ENCODE assay signal across 38 cellular contexts in genomic region chr3:132007617-132008016, GRCh38. TPM values are rescaled to one million over a fixed set of nuclear protein-coding genes. Genes with fewer than 3 reads are reported as not detected.
"Had no signal": no experiment of that assay in that cellular context is flagged by ENCODE, and none has a peak within 500 bp of the region (broad histone marks: within the 10 kb centered on the region; RNA-seq: fewer than 3 reads in every experiment).

No MANE protein-coding gene starts in this region.

- H3K4me3 Mint-ChIP-seq: activated naive CD4-positive, alpha-beta T cell treated with anti-CD3 and anti-CD28 coated beads for 36 hours; activated naive CD4-positive, alpha-beta T cell treated with anti-CD3 and anti-CD28 coated beads, Interleukin-2, amount 10 ng/mL, durations not matched to agents 7 days and 5 days; activated naive CD4-positive, alpha-beta T cell treated with anti-CD3 and anti-CD28 coated beads, Interleukin-2, amount 50 U/mL, for 24 hours; activated naive CD8-positive, alpha-beta T cell; activated naive CD8-positive, alpha-beta T cell treated with anti-CD3 and anti-CD28 coated beads for 36 hours; activated naive CD8-positive, alpha-beta T cell treated with anti-CD3 and anti-CD28 coated beads, Interleukin-2, amount 10 ng/mL, durations not matched to agents 7 days and 5 days; activated naive CD8-positive, alpha-beta T cell treated with anti-CD3 and anti-CD28 coated beads, Interleukin-2, amount 50 U/mL, for 24 hours; activated T-cell treated with anti-CD3 and anti-CD28 coated beads, Interleukin-2, amount 50 U/mL, for 24 hours; activated T-cell treated with anti-CD3 and anti-CD28 coated beads, Interleukin-2, amount 50 U/mL, for 4 hours; activated T-cell treated with anti-CD3 and anti-CD28 coated beads, Interleukin-2, amount 50 U/mL, for 72 hours; activated T-helper 1 cell treated with anti-CD3 and anti-CD28 coated beads, Interleukin-12 subunit alpha, Interleukin-12 subunit beta, Interleukin-2, Interleukin-4 antibody, amounts not matched to agents 30 ng/mL and 10 ng/mL and 1 ng/mL, durations not matched to agents 14 hours and 24 hours and 36 hours; activated T-helper 17 cell treated with anti-CD3 and anti-CD28 coated beads, Interleukin-2, amount 50 U/mL, for 72 hours; brain; central memory CD8-positive, alpha-beta T cell had no signal

- H3K27ac ChIP-seq: adrenal gland, ascending aorta, body of pancreas, brain microvascular endothelial cell, breast epithelium, cardiac muscle cell had no signal

- H3K27ac Mint-ChIP-seq: activated naive CD4-positive, alpha-beta T cell treated with anti-CD3 and anti-CD28 coated beads for 36 hours; activated naive CD4-positive, alpha-beta T cell treated with anti-CD3 and anti-CD28 coated beads, Interleukin-2, amount 10 ng/mL, durations not matched to agents 7 days and 5 days; activated naive CD4-positive, alpha-beta T cell treated with anti-CD3 and anti-CD28 coated beads, Interleukin-2, amount 50 U/mL, for 24 hours; activated naive CD4-positive, alpha-beta T cell treated with anti-CD3 and anti-CD28 coated beads, Interleukin-2, amount 50 U/mL, for 72 hours; activated naive CD8-positive, alpha-beta T cell; activated naive CD8-positive, alpha-beta T cell treated with anti-CD3 and anti-CD28 coated beads for 36 hours; activated naive CD8-positive, alpha-beta T cell treated with anti-CD3 and anti-CD28 coated beads, Interleukin-2, amount 10 ng/mL, durations not matched to agents 7 days and 5 days; activated naive CD8-positive, alpha-beta T cell treated with anti-CD3 and anti-CD28 coated beads, Interleukin-2, amount 50 U/mL, for 24 hours; activated T-cell treated with anti-CD3 and anti-CD28 coated beads, Interleukin-2, amount 50 U/mL, for 24 hours; activated T-cell treated with anti-CD3 and anti-CD28 coated beads, Interleukin-2, amount 50 U/mL, for 72 hours; activated T-helper 1 cell treated with anti-CD3 and anti-CD28 coated beads, Interleukin-12 subunit alpha, Interleukin-12 subunit beta, Interleukin-2, Interleukin-4 antibody, amounts not matched to agents 30 ng/mL and 10 ng/mL and 1 ng/mL, durations not matched to agents 14 hours and 24 hours and 36 hours; activated T-helper 17 cell treated with anti-CD3 and anti-CD28 coated beads, Interleukin-2, amount 50 U/mL, for 72 hours; activated T-helper 2 cell treated with anti-CD3 and anti-CD28 coated beads, Interferon-gamma antibody, Interleukin-2, Interleukin-4, amounts not matched to agents 10 μg/mL and 5 μg/mL and 100 μg/mL, durations not matched to agents 14 hours and 24 hours and 36 hours; brain had no signal

- H3K9me3 ChIP-seq: adrenal gland, ascending aorta, body of pancreas, breast epithelium had no signal

- H3K36me3 Mint-ChIP-seq: activated naive CD4-positive, alpha-beta T cell treated with anti-CD3 and anti-CD28 coated beads, Interleukin-2, amount 10 ng/mL, durations not matched to agents 7 days and 5 days; activated naive CD4-positive, alpha-beta T cell treated with anti-CD3 and anti-CD28 coated beads, Interleukin-2, amount 50 U/mL, for 24 hours; activated naive CD4-positive, alpha-beta T cell treated with anti-CD3 and anti-CD28 coated beads, Interleukin-2, amount 50 U/mL, for 72 hours; activated naive CD8-positive, alpha-beta T cell; activated naive CD8-positive, alpha-beta T cell treated with anti-CD3 and anti-CD28 coated beads for 36 hours; activated naive CD8-positive, alpha-beta T cell treated with anti-CD3 and anti-CD28 coated beads, Interleukin-2, amount 10 ng/mL, durations not matched to agents 7 days and 5 days; brain had no signal

- H3K4me3 ChIP-seq: adrenal gland, ascending aorta, body of pancreas, breast epithelium, cardiac muscle cell had no signal

- DNase-seq: activated effector memory CD4-positive, alpha-beta T cell treated with anti-CD3 and anti-CD28 coated beads, Interleukin-2, amount 50 U/mL, for 16 hours; activated effector memory CD4-positive, alpha-beta T cell treated with Interleukin-2 at 50 U/mL for 16 hours; activated gamma-delta T cell; activated gamma-delta T cell treated with Interleukin-2 at 50 U/mL for 16 hours; activated naive CD4-positive, alpha-beta T cell; activated naive CD4-positive, alpha-beta T cell treated with anti-CD3 and anti-CD28 coated beads for 36 hours; activated naive CD4-positive, alpha-beta T cell treated with anti-CD3 and anti-CD28 coated beads, Interleukin-2, amount 10 ng/mL, durations not matched to agents 7 days and 5 days; activated naive CD4-positive, alpha-beta T cell treated with anti-CD3 and anti-CD28 coated beads, Interleukin-2, amount 50 U/mL, for 16 hours; activated naive CD4-positive, alpha-beta T cell treated with Interleukin-2 at 50 U/mL for 16 hours; activated naive CD8-positive, alpha-beta T cell treated with anti-CD3 and anti-CD28 coated beads for 36 hours; activated naive CD8-positive, alpha-beta T cell treated with anti-CD3 and anti-CD28 coated beads, Interleukin-2, amount 10 ng/mL, durations not matched to agents 7 days and 5 days; activated naive CD8-positive, alpha-beta T cell treated with anti-CD3 and anti-CD28 coated beads, Interleukin-2, amount 50 U/mL, for 24 hours; activated T-cell treated with anti-CD3 and anti-CD28 coated beads, Interleukin-2, amount 50 U/mL, for 1 hour; activated T-cell treated with anti-CD3 and anti-CD28 coated beads, Interleukin-2, amount 50 U/mL, for 24 hours; activated T-cell treated with anti-CD3 and anti-CD28 coated beads, Interleukin-2, amount 50 U/mL, for 4 hours; activated T-cell treated with anti-CD3 and anti-CD28 coated beads, Interleukin-2, amount 50 U/mL, for 48 hours; activated T-cell treated with anti-CD3 and anti-CD28 coated beads, Interleukin-2, amount 50 U/mL, for 72 hours; adrenal gland; amniotic stem cell; amygdala; anterior cingulate cortex; aorta; body of pancreas; brain microvascular endothelial cell; central memory CD4-positive, alpha-beta T cell; cerebellar nuclear complex had no signal

- H3K36me3 ChIP-seq: adrenal gland, ascending aorta, brain microvascular endothelial cell, breast epithelium, cardiac muscle cell had no signal

- H3K27me3 Mint-ChIP-seq: activated naive CD4-positive, alpha-beta T cell treated with anti-CD3 and anti-CD28 coated beads, Interleukin-2, amount 10 ng/mL, durations not matched to agents 7 days and 5 days; activated naive CD4-positive, alpha-beta T cell treated with anti-CD3 and anti-CD28 coated beads, Interleukin-2, amount 50 U/mL, for 24 hours; activated naive CD8-positive, alpha-beta T cell treated with anti-CD3 and anti-CD28 coated beads, Interleukin-2, amount 10 ng/mL, durations not matched to agents 7 days and 5 days; central memory CD8-positive, alpha-beta T cell had no signal

- H3K9me3 Mint-ChIP-seq: activated naive CD4-positive, alpha-beta T cell treated with anti-CD3 and anti-CD28 coated beads for 36 hours; activated naive CD4-positive, alpha-beta T cell treated with anti-CD3 and anti-CD28 coated beads, Interleukin-2, amount 10 ng/mL, durations not matched to agents 7 days and 5 days; activated naive CD4-positive, alpha-beta T cell treated with anti-CD3 and anti-CD28 coated beads, Interleukin-2, amount 50 U/mL, for 24 hours; activated naive CD4-positive, alpha-beta T cell treated with anti-CD3 and anti-CD28 coated beads, Interleukin-2, amount 50 U/mL, for 72 hours; activated naive CD8-positive, alpha-beta T cell treated with anti-CD3 and anti-CD28 coated beads for 36 hours; activated naive CD8-positive, alpha-beta T cell treated with anti-CD3 and anti-CD28 coated beads, Interleukin-2, amount 10 ng/mL, durations not matched to agents 7 days and 5 days; activated naive CD8-positive, alpha-beta T cell treated with anti-CD3 and anti-CD28 coated beads, Interleukin-2, amount 50 U/mL, for 24 hours; activated T-cell treated with anti-CD3 and anti-CD28 coated beads, Interleukin-2, amount 50 U/mL, for 24 hours; activated T-cell treated with anti-CD3 and anti-CD28 coated beads, Interleukin-2, amount 50 U/mL, for 4 hours; activated T-cell treated with anti-CD3 and anti-CD28 coated beads, Interleukin-2, amount 50 U/mL, for 72 hours; activated T-helper 1 cell treated with anti-CD3 and anti-CD28 coated beads, Interleukin-12 subunit alpha, Interleukin-12 subunit beta, Interleukin-2, Interleukin-4 antibody, amounts not matched to agents 30 ng/mL and 10 ng/mL and 1 ng/mL, durations not matched to agents 14 hours and 24 hours and 36 hours; activated T-helper 17 cell treated with anti-CD3 and anti-CD28 coated beads, Interleukin-2, amount 50 U/mL, for 72 hours; activated T-helper 2 cell treated with anti-CD3 and anti-CD28 coated beads, Interferon-gamma antibody, Interleukin-2, Interleukin-4, amounts not matched to agents 10 μg/mL and 5 μg/mL and 100 μg/mL, durations not matched to agents 14 hours and 24 hours and 36 hours; brain; central memory CD8-positive, alpha-beta T cell had no signal

- H3K4me1 Mint-ChIP-seq: activated naive CD4-positive, alpha-beta T cell treated with anti-CD3 and anti-CD28 coated beads, Interleukin-2, amount 10 ng/mL, durations not matched to agents 7 days and 5 days; activated naive CD4-positive, alpha-beta T cell treated with anti-CD3 and anti-CD28 coated beads, Interleukin-2, amount 50 U/mL, for 24 hours; activated naive CD8-positive, alpha-beta T cell treated with anti-CD3 and anti-CD28 coated beads for 36 hours; activated naive CD8-positive, alpha-beta T cell treated with anti-CD3 and anti-CD28 coated beads, Interleukin-2, amount 10 ng/mL, durations not matched to agents 7 days and 5 days; activated naive CD8-positive, alpha-beta T cell treated with anti-CD3 and anti-CD28 coated beads, Interleukin-2, amount 50 U/mL, for 24 hours; activated T-helper 17 cell treated with anti-CD3 and anti-CD28 coated beads, Interleukin-2, amount 50 U/mL, for 72 hours; central memory CD8-positive, alpha-beta T cell had no signal

- H3K27me3 ChIP-seq: adrenal gland, ascending aorta, body of pancreas, brain microvascular endothelial cell, breast epithelium, cardiac muscle cell had no signal

- ATAC-seq: activated naive CD4-positive, alpha-beta T cell treated with anti-CD3 and anti-CD28 coated beads, Interleukin-2, amount 50 U/mL, for 72 hours; activated naive CD8-positive, alpha-beta T cell treated with anti-CD3 and anti-CD28 coated beads, Interleukin-2, amount 50 U/mL, for 24 hours; activated T-cell treated with anti-CD3 and anti-CD28 coated beads, Interleukin-2, amount 50 U/mL, for 4 hours; activated T-cell treated with anti-CD3 and anti-CD28 coated beads, Interleukin-2, amount 50 U/mL, for 72 hours; activated T-helper 17 cell treated with anti-CD3 and anti-CD28 coated beads, Interleukin-2, amount 50 U/mL, for 72 hours; body of pancreas had no signal

RNA-seq across cellular contexts. Expression of gene CPNE4, which starts 27.2 kb away (rescaled TPM):
- total RNA-seq: activated naive CD4-positive, alpha-beta T cell treated with anti-CD3 and anti-CD28 coated beads for 36 hours; activated naive CD8-positive, alpha-beta T cell treated with anti-CD3 and anti-CD28 coated beads for 36 hours; activated naive CD8-positive, alpha-beta T cell treated with anti-CD3 and anti-CD28 coated beads, Interleukin-2, amount 10 ng/mL, durations not matched to agents 7 days and 5 days; activated T-cell treated with anti-CD3 and anti-CD28 coated beads, Interleukin-2, amount 50 U/mL, for 4 hours; activated T-helper 1 cell treated with anti-CD3 and anti-CD28 coated beads, Interleukin-12 subunit alpha, Interleukin-12 subunit beta, Interleukin-2, Interleukin-4 antibody, amounts not matched to agents 30 ng/mL and 10 ng/mL and 1 ng/mL, durations not matched to agents 14 hours and 24 hours and 36 hours; activated T-helper 17 cell treated with anti-CD3 and anti-CD28 coated beads, Interleukin-2, amount 50 U/mL, for 72 hours; activated T-helper 2 cell treated with anti-CD3 and anti-CD28 coated beads, Interferon-gamma antibody, Interleukin-2, Interleukin-4, amounts not matched to agents 10 μg/mL and 5 μg/mL and 100 μg/mL, durations not matched to agents 14 hours and 24 hours and 36 hours; ascending aorta; body of pancreas; chondrocyte had no signal
